ENCODE assay signal across 8 cellular contexts in the genomic region with DNA sequence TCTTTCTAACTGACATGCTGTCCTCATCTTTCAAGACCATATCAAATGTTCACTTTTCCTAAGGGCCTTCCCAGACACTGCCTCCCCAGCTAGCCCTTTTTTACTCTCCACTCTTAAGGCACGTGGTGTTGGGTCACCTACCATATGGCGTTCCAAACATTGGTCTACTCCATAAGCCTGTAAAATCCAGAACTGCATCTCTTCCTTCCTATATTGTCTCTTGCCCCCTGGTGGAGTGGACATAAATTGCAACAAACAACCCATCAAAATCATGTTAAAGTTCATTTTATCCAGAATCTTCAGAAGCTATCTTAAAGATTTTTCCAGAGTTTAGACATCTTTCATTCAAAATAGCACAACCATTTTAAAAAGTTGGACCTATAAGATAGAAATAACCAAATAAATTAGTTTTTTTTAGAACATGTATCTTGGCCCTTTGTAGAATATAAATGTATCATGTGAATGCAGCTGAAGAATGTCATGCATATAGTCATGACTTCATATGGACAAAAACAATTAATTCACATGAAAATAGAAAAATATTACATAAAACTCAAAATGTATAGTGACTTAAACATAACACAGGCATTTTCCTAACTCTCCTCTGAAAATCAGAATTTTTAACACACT.
DNase-seq lines count a peak whose midpoint lies in the region; ATAC-seq, FAIRE-seq and TF ChIP-seq lines count a peak whose summit lies in the region.

No MANE protein-coding gene starts in this region.

- TF ChIP-seq CTCF in AG09309 (IDR thresholded peaks at IDR 0.05; ENCODE audit: control insufficient read depth, insufficient read depth, low read depth, low read length, missing control alignments), result peak; percentile 53
- peak; percentile 55 for TF ChIP-seq CTCF in GM13977 (IDR thresholded peaks at IDR 0.05; ENCODE audit: extremely low read depth, insufficient read depth, missing control alignments)
- TF ChIP-seq CTCF in pancreas (IDR thresholded peaks at IDR 0.05), result peak in 3 of 4 donors; percentile 11 to 29 (median 27)

- H3K27ac ChIP-seq in pancreas, result no peak overlapping the region

- DNase-seq in AG09309 (ENCODE audit: low read depth) (no peak), GM13977 (ENCODE audit: low spot score) (peak; percentile 12), NCI-H1105 (lab: John Stamatoyannopoulos, UW) (peak; percentile 5), cerebellar cortex (ENCODE audit: low spot score) (peak; percentile 10), pancreas (no peak), NCI-H187 treated with DMSO at 0.1 percent for 48 hours (lab: John Stamatoyannopoulos, UW) (no peak)

- no peaks in the 10 kb centered on the region for H3K27me3 ChIP-seq in pancreas

- in situ Hi-C loops in GM13977 (cut with MboI; ENCODE audit: low pct_unique_long_range_greater_than_20kb, low sequenced_read_pairs, unreplicated experiment), result no loop called here

- no peak overlapping the region for H3K4me3 ChIP-seq in AG09309 (ENCODE audit: control insufficient read depth, low read depth, low read length)
- no peak overlapping the region for H3K4me3 ChIP-seq in pancreas

- WGBS in pancreas, 2 donors, result 49 to 68% methylated on average over 2 of the region's 2 CpGs

- H3K9me3 ChIP-seq in pancreas, result no peaks in the 10 kb centered on the region

- ATAC-seq in pancreas (peak in 1 of 4 donors; percentile 25), GM21447 (IDR thresholded peaks at IDR 0.05; ENCODE audit: unreplicated experiment) (no peak), GM21619 (IDR thresholded peaks at IDR 0.05; ENCODE audit: unreplicated experiment) (no peak)

- no peaks in the 10 kb centered on the region for H3K4me1 ChIP-seq in pancreas

- FAIRE-seq in pancreas (lab: Jason Lieb, UNC), result no peak

- intact Hi-C loops in pancreas (cut with DNase I), result no loop called here

- H3K36me3 ChIP-seq in pancreas, result no peaks in the 10 kb centered on the region

Comparison
In these comparisons a context has a peak if more than half of its experiments do, and no peak if none do; other contexts are left out.
1. DNase-seq: peak in GM13977 (single experiment), NCI-H1105 (single experiment) and cerebellar cortex (single experiment); none in AG09309 (single experiment), pancreas (0 of 6) and NCI-H187 treated with DMSO at 0.1 percent for 48 hours (single experiment).
2. Peak in every context shown above with its lines, with median percentiles within 50 percentile points of each other: CTCF ChIP-seq.